8 cellular contexts compared by ENCODE assay signal in the genomic region with DNA sequence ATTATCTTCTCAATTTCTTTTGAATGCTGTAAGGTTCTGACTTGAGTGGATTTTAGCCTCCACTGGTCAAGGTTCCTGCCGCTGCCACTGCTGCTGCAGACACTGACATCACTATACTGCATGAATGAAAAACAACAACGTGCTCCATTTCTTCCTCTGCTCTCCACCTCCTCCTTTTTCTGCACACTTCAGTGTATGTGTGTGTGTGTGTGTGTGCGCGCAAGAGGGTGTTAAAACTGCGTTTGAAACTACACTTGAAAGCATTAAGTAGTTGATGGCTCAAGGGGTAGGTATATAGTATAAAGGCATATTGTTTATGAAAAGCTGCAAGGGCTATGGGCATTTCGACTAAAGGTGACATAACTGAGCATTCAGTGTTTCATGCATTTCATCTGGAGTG. TPM values are rescaled to one million over a fixed set of nuclear protein-coding genes. Genes with fewer than 3 reads are reported as not detected.
DNase-seq lines count a peak whose midpoint lies in the region; ATAC-seq, FAIRE-seq and TF ChIP-seq lines count a peak whose summit lies in the region.

No MANE protein-coding gene starts in this region.

- in situ Hi-C loops in KBM-7 (cut with MboI; ENCODE audit: low pct_unique_long_range_greater_than_20kb, low sequenced_read_pairs): no loop called here
- in situ Hi-C loops in GM12878 (cut with MboI): no loop called here

- ATAC-seq in GM12878: 0 out of 3 replicates have a peak, but pooled peaks have one; percentile 1
- no peak for ATAC-seq in HG03469 (IDR thresholded peaks at IDR 0.05; ENCODE audit: unreplicated experiment)
- ATAC-seq in HG02970 (IDR thresholded peaks at IDR 0.05; ENCODE audit: low FRiP score, unreplicated experiment): no peak

- WGBS in GM12878 (ENCODE audit: insufficient coverage, insufficient replicate concordance, low lambda C conversion rate, missing lambda C conversion rate): 35% methylated on average over 6 of the region's 6 CpGs

- no peak for TF ChIP-seq POLR2A in GM12878 (IDR thresholded peaks at IDR 0.05; ENCODE audit: low read depth, low read length)

- POLR2A ChIA-PET in GM12878 (lab: Charles Lee): interaction anchor here (0.9 to 1.8 kb wide), 5 partner anchors 28 to 217 kb away, joined by 3 to 6 read pairs (median 4); no protein-coding TSS in a partner anchor

- peak; percentile 13 for FAIRE-seq in GM12878 (lab: Jason Lieb, UNC)

- H3K9me3 ChIP-seq in GM12878 (replicated peaks; ENCODE audit: control insufficient read depth, insufficient read depth, low read length) (no peaks in the 10 kb centered on the region; the same call in 2 of the 3 replicates), osteoblast (ENCODE audit: low read depth, low read length) (no peaks in the 10 kb centered on the region), MG63 (no peaks in the 10 kb centered on the region)

- no peak for TF ChIP-seq CTCF in GM12878 (IDR thresholded peaks at IDR 0.05 in 2 of 3, conservative IDR thresholded peaks at IDR 0.05 in 1 of 3; ENCODE audit: control insufficient read depth in 2 of 3, extremely low read depth in 1 of 3, insufficient read depth in 1 of 3, low read depth in 3 of 3, low read length in 3 of 3)
- TF ChIP-seq CTCF in osteoblast (IDR thresholded peaks at IDR 0.05; ENCODE audit: extremely low read depth, low read depth, low read length): no peak

- H3K79me2 ChIP-seq in GM12878 (ENCODE audit: control insufficient read depth, insufficient read depth, low read length): peaks cover 93% of the 10 kb centered on the region
- H3K79me2 ChIP-seq in osteoblast (ENCODE audit: insufficient read depth, low read length): peaks cover 70% of the 10 kb centered on the region

- DNase-seq in DMS79 (lab: John Stamatoyannopoulos, UW) (peak; percentile 42), KBM-7 (peak; percentile 42), GM12878 (ENCODE audit: low read depth, low spot score) (no peak), osteoblast (ENCODE audit: insufficient read length, low spot score, missing footprints) (peak; percentile 11), T1000 (lab: John Stamatoyannopoulos, UW) (no peak), MG63 (no peak)

- no peak for TF ChIP-seq EP300 in GM12878 (IDR thresholded peaks at IDR 0.05; ENCODE audit: borderline replicate concordance in 1 of 2, control insufficient read depth in 1 of 2, low read depth in 2 of 2, low read length in 2 of 2)

- peak overlapping the region; percentile 92 for H3K9ac ChIP-seq in GM12878 (ENCODE audit: control insufficient read depth, insufficient read depth, low read length)

- peaks cover 7% of the 10 kb centered on the region for H4K20me1 ChIP-seq in GM12878 (ENCODE audit: control insufficient read depth, insufficient read depth)
- H4K20me1 ChIP-seq in osteoblast (ENCODE audit: insufficient read depth, low read length): peaks cover 13% of the 10 kb centered on the region

- H3K4me2 ChIP-seq in GM12878 (ENCODE audit: control insufficient read depth, insufficient read depth) (peak overlapping the region; percentile 94), osteoblast (ENCODE audit: insufficient read depth, low read length) (peak overlapping the region; percentile 93)

- no TSS peak for BruUV-seq in GM12878 (replicated peaks; lab: Mats Ljungman, UMichigan)

- CTCF ChIA-PET in GM12878 (lab: Yijun Ruan, JAX): interaction anchor here (0.5 to 4.7 kb wide), 5 partner anchors 205 to 387 kb away, joined by 4 to 27 read pairs (median 6); no protein-coding TSS in a partner anchor

- H3K36me3 ChIP-seq in GM12878 (ENCODE audit: control insufficient read depth in 2 of 2, insufficient read depth in 2 of 2, low read length in 1 of 2): no peaks in the 10 kb centered on the region; a peak in 1 of 4 replicates
- H3K36me3 ChIP-seq in osteoblast (ENCODE audit: insufficient read depth, low read length): no peaks in the 10 kb centered on the region
- H3K36me3 ChIP-seq in MG63: no peaks in the 10 kb centered on the region

- RAD21 ChIA-PET in GM12878 (lab: Charles Lee; ENCODE audit: unreplicated experiment): interaction anchor here (0.6 to 9.4 kb wide), 10 partner anchors 17 to 217 kb away, joined by 3 to 86 read pairs (median 12); no protein-coding TSS in a partner anchor

- H3K27me3 ChIP-seq in GM12878 (replicated peaks in 1 of 2; ENCODE audit: control insufficient read depth in 2 of 2, insufficient read depth in 2 of 2, low read length in 1 of 2): no peaks in the 10 kb centered on the region
- no peaks in the 10 kb centered on the region for H3K27me3 ChIP-seq in osteoblast (ENCODE audit: insufficient read depth, low read length)
- H3K27me3 ChIP-seq in MG63: no peaks in the 10 kb centered on the region

- peak overlapping the region; percentile 95 for H3K27ac ChIP-seq in GM12878 (ENCODE audit: control insufficient read depth, insufficient read depth)
- no peak overlapping the region for H3K27ac ChIP-seq in osteoblast (ENCODE audit: low read depth, low read length)

- H3K4me1 ChIP-seq in GM12878 (ENCODE audit: control insufficient read depth, insufficient read depth, low read length): peaks cover 9% of the 10 kb centered on the region
- peaks cover 17% of the 10 kb centered on the region for H3K4me1 ChIP-seq in osteoblast (ENCODE audit: insufficient read depth, low read length)

- no peak overlapping the region for H2AFZ ChIP-seq in GM12878 (ENCODE audit: control insufficient read depth, low read depth, low read length)
- no peak overlapping the region for H2AFZ ChIP-seq in osteoblast (ENCODE audit: low read length)

- intact Hi-C loops in GM12878 (cut with micrococcal nuclease; ENCODE audit: unreplicated experiment): loop anchor here (5.0 kb wide), 1 partner anchor 65 kb away; no protein-coding TSS in a partner anchor

- no peak for TF ChIP-seq RAD21 in GM12878 (IDR thresholded peaks at IDR 0.05; ENCODE audit: insufficient read depth, low read depth, low read length)

- H3K4me3 ChIP-seq in GM12878 (peak overlapping the region; percentile 73), osteoblast (ENCODE audit: insufficient read depth, low read length) (no peak overlapping the region), MG63 (no peak overlapping the region)

- SMC1A ChIA-PET in GM12878 (lab: Charles Lee; ENCODE audit: uncharacterized antibody, unreplicated experiment): interaction anchor here (0.6 to 4.5 kb wide), 18 partner anchors 8 to 244 kb away, joined by 3 to 32 read pairs (median 10); no protein-coding TSS in a partner anchor

TF ChIP-seq in GM12878, 131 proteins besides CTCF, POLR2A, EP300 and RAD21 (continues in another document):
- TF ChIP-seq HDGF (IDR thresholded peaks at IDR 0.05): 0 out of 2 replicates have a peak, but pooled peaks have one; percentile 50
- no peak for TF ChIP-seq MEF2B (IDR thresholded peaks at IDR 0.05; ENCODE audit: partially characterized antibody, poor library complexity, severe bottlenecking)
- peak; percentile 60; the same call in 1 of the 2 replicates for TF ChIP-seq MXI1 (IDR thresholded peaks at IDR 0.05; ENCODE audit: low read depth, low read length)
- peak; percentile 1; the same call in 1 of the 2 replicates for TF ChIP-seq JUNB (IDR thresholded peaks at IDR 0.05)
- TF ChIP-seq ZNF24 (IDR thresholded peaks at IDR 0.05): peak; percentile 37; the same call in 1 of the 2 replicates
- TF ChIP-seq MLLT1 (IDR thresholded peaks at IDR 0.05): peak; percentile 72
- TF ChIP-seq WRNIP1 (IDR thresholded peaks at IDR 0.05; ENCODE audit: borderline replicate concordance, low read depth, low read length): no peak
- no peak for TF ChIP-seq POU2F2 (IDR thresholded peaks at IDR 0.05; ENCODE audit: borderline replicate concordance, low read depth, low read length)
- no peak for TF ChIP-seq SIX5 (IDR thresholded peaks at IDR 0.05; ENCODE audit: low read depth, low read length, severe bottlenecking)

RNA-seq across cellular contexts. Expression of gene GLCCI1, which starts 3.5 kb away (rescaled TPM):
- total RNA-seq in GM12878 (2013; cell fraction: nucleolus; rRNA removed): 212 and 234 TPM in 2 replicates
- total RNA-seq in GM12878 (2014; rRNA removed) (22.3 and 23.6 TPM in 2 replicates), GM12878 (2014; rRNA removed; fragmentation: Illumina TruSeq; extraction: Trizol) (33.4 and 39.8 TPM in 2 replicates), GM12878 (2021) (52.2 and 52.6 TPM in 2 replicates), osteoblast (9.1 and 10.1 TPM in 2 replicates)
- polyA plus RNA-seq in GM12878 (2011; ENCODE audit: low read depth): 25.4 TPM
- polyA plus RNA-seq in GM12878 (2011; rRNA removed) (92.0 and 104 TPM in 2 replicates), GM12878 (2014; fragmentation: Illumina TruSeq; extraction: Trizol) (34.2 and 40.6 TPM in 2 replicates), GM12878 (2014; fragmentation: Nextera tagmentation; extraction: Ambion mirVana) (10 to 100 TPM; 16.2 to 17.9 TPM), GM12878 (2014; rRNA removed) (32.9 and 34.7 TPM in 2 replicates), GM12878 (2016; fragmentation: Nextera tagmentation; extraction: Ambion mirVana) (10 to 100 TPM; 12.6 to 16.7 TPM)
- polyA plus RNA-seq in GM12878 (2011; cell fraction: cytosol; rRNA removed): 48.0 and 53.3 TPM in 2 replicates
- 93.7 and 109 TPM in 2 replicates for polyA plus RNA-seq in GM12878 (2011; cell fraction: nucleus; rRNA removed)
- polyA plus RNA-seq in GM12878 (2012): 35.3 and 48.3 TPM in 2 replicates
- polyA minus RNA-seq in GM12878 (2011; rRNA and poly(A)+ RNA removed): 134 and 207 TPM in 2 replicates
- 40.4 and 48.7 TPM in 2 replicates for polyA minus RNA-seq in GM12878 (2011; cell fraction: cytosol; rRNA and poly(A)+ RNA removed)
- polyA minus RNA-seq in GM12878 (2011; cell fraction: nucleus; rRNA and poly(A)+ RNA removed): 165 and 313 TPM in 2 replicates
- 0.76 and 2.9 TPM in 2 replicates for total RNA-seq in MG63 (2014; rRNA removed; shearing (Covaris generic); ENCODE audit: low replicate concordance)

Comparison
In these comparisons a context has a peak if more than half of its experiments do, and no peak if none do; other contexts are left out.
1. DNase-seq: peak in DMS79 (single experiment), KBM-7 (single experiment) and osteoblast (single experiment); none in GM12878 (single experiment), T1000 (single experiment) and MG63 (single experiment).